In genomic region chr9:86282979-86283535, GRCh38 we compare ENCODE assay signal across 8 cellular contexts. TPM values are rescaled to one million over a fixed set of nuclear protein-coding genes. Genes with fewer than 3 reads are reported as not detected.
A peak's percentile ranks its signal among the peaks of the same experiment; 100 is the strongest.
DNase-seq lines count a peak whose midpoint lies in the region; ATAC-seq, FAIRE-seq and TF ChIP-seq lines count a peak whose summit lies in the region.

No MANE protein-coding gene starts in this region.

- H3K4me1 ChIP-seq in astrocyte (ENCODE audit: insufficient read depth, low read length) (peaks cover 12% of the 10 kb centered on the region), small intestine (ENCODE audit: control insufficient read depth in 2 of 2, insufficient read depth in 1 of 2, low read depth in 1 of 2, low read length in 1 of 2) (peaks cover 6 to 16% of the 10 kb centered on the region in 2 donors)

- H3K4me2 ChIP-seq in astrocyte (ENCODE audit: low read length) = peak overlapping the region; percentile 89

- peak overlapping the region; percentile 92 for H3K4me3 Mint-ChIP-seq in astrocyte (ENCODE audit: unreplicated experiment)

- no peaks in the 10 kb centered on the region for H3K27me3 Mint-ChIP-seq in astrocyte (ENCODE audit: low read depth, unreplicated experiment)

- H3K9ac ChIP-seq in astrocyte (ENCODE audit: low read length) = peak overlapping the region; percentile 97

- FAIRE-seq in astrocyte (lab: Jason Lieb, UNC) (no peak), small intestine (lab: Jason Lieb, UNC) (no peak)

- peak; percentile 12 for ATAC-seq in GM21786 (IDR thresholded peaks at IDR 0.05; ENCODE audit: unreplicated experiment)
- no peak for ATAC-seq in GM18520 (IDR thresholded peaks at IDR 0.05; ENCODE audit: unreplicated experiment)

- 7 to 13% (median 7%) methylated on average over 12 of the region's 12 CpGs for WGBS in small intestine, 3 donors

- peaks cover 13% of the 10 kb centered on the region for H3K4me1 Mint-ChIP-seq in astrocyte (ENCODE audit: low read depth, unreplicated experiment)

- H3K27me3 ChIP-seq in MG63 (no peaks in the 10 kb centered on the region), astrocyte (ENCODE audit: insufficient read depth, low read length) (no peaks in the 10 kb centered on the region), small intestine (ENCODE audit: control insufficient read depth in 2 of 2, insufficient read depth in 2 of 2, low read length in 2 of 2) (no peaks in the 10 kb centered on the region)

- H3K4me3 ChIP-seq in MG63 = peak overlapping the region; percentile 92
- peak overlapping the region; percentile 90 for H3K4me3 ChIP-seq in astrocyte (ENCODE audit: insufficient read depth, low read depth, low read length)
- H3K4me3 ChIP-seq in iPS-18c (ENCODE audit: insufficient read depth, low read depth, low read length) = peak overlapping the region; percentile 97
- peak overlapping the region; percentile 53 to 83 for H3K4me3 ChIP-seq in small intestine (ENCODE audit: low read depth in 1 of 2, low read length in 2 of 2)

- no peaks in the 10 kb centered on the region for H3K9me3 Mint-ChIP-seq in astrocyte (ENCODE audit: unreplicated experiment)

- peak; percentile 77 for DNase-seq in GM04504 (ENCODE audit: low read depth)
- DNase-seq in MG63 = peak; percentile 74
- peak; percentile 89 for DNase-seq in astrocyte (ENCODE audit: low read depth)
- no peak for DNase-seq in small intestine
- DNase-seq in activated gamma-delta T cell treated with Interleukin-2 at 50 U/mL for 16 hours = no peak

- peak overlapping the region; percentile 75 for H2AFZ ChIP-seq in astrocyte (ENCODE audit: low read depth, low read length)

- peaks cover 20% of the 10 kb centered on the region for H3K36me3 ChIP-seq in MG63
- H3K36me3 ChIP-seq in astrocyte (ENCODE audit: insufficient read depth, low read length) = peaks cover 7% of the 10 kb centered on the region
- H3K36me3 ChIP-seq in small intestine (ENCODE audit: control insufficient read depth in 2 of 2, insufficient read depth in 2 of 2, low read length in 2 of 2) = peaks cover 0 to 2% of the 10 kb centered on the region in 2 donors

- no peak for TF ChIP-seq CTCF in astrocyte (IDR thresholded peaks at IDR 0.05; ENCODE audit: insufficient read depth, low read depth, low read length)

- H3K79me2 ChIP-seq in astrocyte (ENCODE audit: insufficient read depth, low read length) = peaks cover 40% of the 10 kb centered on the region

- H4K20me1 ChIP-seq in astrocyte (ENCODE audit: insufficient read depth, low read length) = peaks cover 20% of the 10 kb centered on the region

- H3K27ac Mint-ChIP-seq in astrocyte (ENCODE audit: unreplicated experiment) = peak overlapping the region; percentile 97

- H3K27ac ChIP-seq in astrocyte (ENCODE audit: low read depth, low read length) (peak overlapping the region; percentile 95), small intestine (ENCODE audit: low read depth in 1 of 2, low read length in 1 of 2) (peak overlapping the region; percentile 92 to 97)

- peaks cover 3% of the 10 kb centered on the region for H3K36me3 Mint-ChIP-seq in astrocyte (ENCODE audit: low read depth, unreplicated experiment)

- no peaks in the 10 kb centered on the region for H3K9me3 ChIP-seq in MG63
- no peaks in the 10 kb centered on the region for H3K9me3 ChIP-seq in astrocyte (ENCODE audit: insufficient read depth, low read depth, low read length)
- no peaks in the 10 kb centered on the region for H3K9me3 ChIP-seq in iPS-18c (ENCODE audit: control insufficient read depth, insufficient read depth, low read length)
- no peaks in the 10 kb centered on the region for H3K9me3 ChIP-seq in small intestine (ENCODE audit: control insufficient read depth, low read depth)

RNA-seq across cellular contexts. Expression of gene ISCA1, which starts 0.7 kb away (rescaled TPM):
- 42.4 and 54.1 TPM in 2 replicates for total RNA-seq in MG63 (2014; rRNA removed; shearing (Covaris generic); ENCODE audit: low replicate concordance)
- 30.2 and 30.6 TPM in 2 replicates for total RNA-seq in astrocyte
- 10 to 100 TPM; 28.0 to 38.6 (median 38.5) TPM for polyA plus RNA-seq in small intestine

RNA-seq across cellular contexts. Expression of gene C9orf153, which starts 23.6 kb away (rescaled TPM):
- total RNA-seq in MG63 (2014; rRNA removed; shearing (Covaris generic); ENCODE audit: low replicate concordance) = not detected in 2 replicates
- total RNA-seq in astrocyte = not detected in 2 replicates
- under 1 TPM in 1 of 3 donors, not detected in 2; 0.04 TPM for polyA plus RNA-seq in small intestine

Comparison
In these comparisons a context has a peak if more than half of its experiments do, and no peak if none do; other contexts are left out.
1. DNase-seq: peak in GM04504 (single experiment), MG63 (single experiment) and astrocyte (single experiment); none in small intestine (single experiment) and activated gamma-delta T cell treated with Interleukin-2 at 50 U/mL for 16 hours (single experiment).
2. Peak in every context shown above with its lines, with median percentiles within 50 percentile points of each other: H3K4me3 ChIP-seq.